21 cellular contexts compared by ENCODE assay signal in the genomic region with DNA sequence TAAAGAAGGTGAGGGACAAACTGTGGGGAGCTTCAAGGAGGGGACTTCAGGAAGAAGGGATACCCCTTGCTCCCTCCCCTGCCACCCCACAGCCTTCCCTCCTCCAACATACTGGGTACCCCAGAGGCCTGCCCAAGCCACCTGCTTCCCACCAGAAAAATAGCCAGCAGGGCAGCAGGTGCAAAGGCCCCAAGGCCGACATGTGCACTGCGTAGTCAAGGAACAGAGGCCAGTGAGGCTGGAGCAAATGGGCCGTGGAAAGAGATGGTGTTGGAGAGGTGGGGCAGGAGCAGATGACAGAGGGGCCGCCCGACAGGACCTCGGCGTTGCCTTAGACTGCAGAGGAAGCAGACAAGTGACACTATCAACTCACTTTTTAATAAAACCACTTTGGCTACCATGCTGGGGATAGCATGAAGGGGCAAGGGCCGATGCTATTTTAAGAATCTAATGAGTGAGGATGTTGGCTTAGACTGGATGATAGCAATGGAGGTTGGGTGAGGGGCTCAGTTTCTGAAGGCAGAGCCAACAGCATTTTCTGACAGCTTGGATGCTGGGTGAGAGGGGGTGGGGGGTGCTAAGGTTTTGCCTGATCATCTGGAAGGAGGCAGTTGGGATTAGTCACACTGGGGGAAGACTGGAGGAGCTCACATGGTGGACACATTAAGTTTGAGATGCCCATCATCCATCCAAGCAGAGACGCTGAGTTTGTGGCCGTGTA.
DNase-seq lines count a peak whose midpoint lies in the region; ATAC-seq and TF ChIP-seq lines count a peak whose summit lies in the region.
"Had no signal": no experiment of that assay in that cellular context is flagged by ENCODE, and none has a peak within 500 bp of the region (broad histone marks: within the 10 kb centered on the region; RNA-seq: fewer than 3 reads in every experiment).

No MANE protein-coding gene starts in this region.

- POLR2A ChIA-PET in activated CD8-positive, alpha-beta T cell treated with anti-CD3 and anti-CD28 coated beads, Interleukin-2, amount 10 ng/mL, durations not matched to agents 7 days and 5 days (lab: Charles Lee) = interaction anchor here (0.6 to 2.9 kb wide), 2 partner anchors 73 to 124 kb away, joined by 3 to 16 read pairs; a partner anchor contains a TSS
- POLR2A ChIA-PET in activated CD8-positive, alpha-beta T cell treated with anti-CD3 and anti-CD28 coated beads for 36 hours (lab: Charles Lee) = interaction anchor here (0.9 to 1.0 kb wide), 2 partner anchors 12 to 40 kb away, joined by 3 read pairs; no protein-coding TSS in a partner anchor
- POLR2A ChIA-PET in IMR-90 (lab: Charles Lee; ENCODE audit: unreplicated experiment) = no interaction called here

- TF ChIP-seq CTCF in activated CD8-positive, alpha-beta T cell treated with anti-CD3 and anti-CD28 coated beads for 36 hours (IDR thresholded peaks at IDR 0.05) = no peak
- TF ChIP-seq CTCF in IMR-90 (conservative IDR thresholded peaks at IDR 0.05; ENCODE audit: low read depth, low read length) = no peak
- no peak for TF ChIP-seq CTCF in right lobe of liver (IDR thresholded peaks at IDR 0.05)
- TF ChIP-seq CTCF in sigmoid colon (IDR thresholded peaks at IDR 0.05) = no peak

- no peaks in the 10 kb centered on the region for H3K27me3 Mint-ChIP-seq in activated CD8-positive, alpha-beta T cell treated with anti-CD3 and anti-CD28 coated beads, Interleukin-2, amount 10 ng/mL, durations not matched to agents 7 days and 5 days (ENCODE audit: low read depth)
- no peaks in the 10 kb centered on the region for H3K27me3 Mint-ChIP-seq in activated CD8-positive, alpha-beta T cell treated with anti-CD3 and anti-CD28 coated beads for 36 hours

- 40% methylated on average over 1 of the region's 10 CpGs; no CpG with 5 or more reads in 1 of the 2 experiments for WGBS in IMR-90 (ENCODE audit: extremely low coverage in 2 of 2, insufficient read length in 1 of 2), 2 experiments
- WGBS in right lobe of liver (ENCODE audit: insufficient coverage, low coverage, low lambda C conversion rate, missing lambda C conversion rate) = 90% methylated on average over 6 of the region's 10 CpGs
- WGBS in sigmoid colon, 2 donors = 95% methylated on average over 10 of the region's 10 CpGs

- no peak overlapping the region for H3K14ac ChIP-seq in IMR-90 (replicated peaks; ENCODE audit: low read depth, low read length)

- H3K79me1 ChIP-seq in IMR-90 (ENCODE audit: low read depth in 1 of 2, low read length in 2 of 2) = no peaks in the 10 kb centered on the region

- H4K91ac ChIP-seq in IMR-90 (ENCODE audit: insufficient read depth, low read depth, low read length) = no peak overlapping the region

- intact Hi-C loops in activated CD8-positive, alpha-beta T cell treated with anti-CD3 and anti-CD28 coated beads for 36 hours (cut with micrococcal nuclease) = no loop called here
- intact Hi-C loops in IMR-90 (cut with micrococcal nuclease) = no loop called here
- intact Hi-C loops in right lobe of liver (cut with DNase I) = no loop called here
- intact Hi-C loops in sigmoid colon (cut with DNase I) = no loop called here

- no peak for TF ChIP-seq EP300 in sigmoid colon (IDR thresholded peaks at IDR 0.05)

- no peaks in the 10 kb centered on the region for H3K9me3 Mint-ChIP-seq in activated CD8-positive, alpha-beta T cell treated with anti-CD3 and anti-CD28 coated beads, Interleukin-2, amount 10 ng/mL, durations not matched to agents 7 days and 5 days (ENCODE audit: insufficient read depth)
- no peaks in the 10 kb centered on the region for H3K9me3 Mint-ChIP-seq in activated CD8-positive, alpha-beta T cell treated with anti-CD3 and anti-CD28 coated beads for 36 hours
- H3K9me3 Mint-ChIP-seq: activated B cell treated with CpG ODN at 0.5 μM for 24 hours, H9 had no signal

- H2AK5ac ChIP-seq in IMR-90 (ENCODE audit: low read depth, low read length) = peak overlapping the region; percentile 14; the same call in 1 of the 2 replicates

- H4K8ac ChIP-seq in IMR-90 (ENCODE audit: low read depth in 2 of 2, low read length in 2 of 2) = no peak overlapping the region

- no peak overlapping the region for H3K4ac ChIP-seq in IMR-90 (ENCODE audit: low read depth, low read length)

- no peaks in the 10 kb centered on the region for H4K20me1 ChIP-seq in IMR-90 (ENCODE audit: insufficient read depth, low read length)

- H2BK5ac ChIP-seq in IMR-90 (ENCODE audit: low read depth, low read length, poor library complexity, severe bottlenecking) = no peak overlapping the region

- H3K36me3 Mint-ChIP-seq in activated CD8-positive, alpha-beta T cell treated with anti-CD3 and anti-CD28 coated beads, Interleukin-2, amount 10 ng/mL, durations not matched to agents 7 days and 5 days (ENCODE audit: low read depth) = no peaks in the 10 kb centered on the region
- no peaks in the 10 kb centered on the region for H3K36me3 Mint-ChIP-seq in activated CD8-positive, alpha-beta T cell treated with anti-CD3 and anti-CD28 coated beads for 36 hours (ENCODE audit: low read depth)

- H4K5ac ChIP-seq in IMR-90 (ENCODE audit: low read depth, low read length) = no peak overlapping the region

- DNase-seq in activated CD8-positive, alpha-beta T cell treated with anti-CD3 and anti-CD28 coated beads, Interleukin-2, amount 10 ng/mL, durations not matched to agents 7 days and 5 days = no peak
- DNase-seq in activated CD8-positive, alpha-beta T cell treated with anti-CD3 and anti-CD28 coated beads for 36 hours = no peak
- DNase-seq in IMR-90 (no peak), right lobe of liver (peak in 2 of 3 donors; percentile 9 to 27), sigmoid colon (peak; percentile 53), NCI-H748 treated with DMSO at 0.1 percent for 48 hours (lab: John Stamatoyannopoulos, UW) (no peak), NCI-H2196 treated with DMSO at 0.1 percent for 48 hours (lab: John Stamatoyannopoulos, UW; ENCODE audit: unreplicated experiment) (no peak)
- DNase-seq: activated B cell treated with CpG ODN at 0.5 μM for 24 hours; activated T-cell treated with anti-CD3 and anti-CD28 coated beads, Interleukin-2, amount 50 U/mL, for 48 hours; DMS53; H9; head of caudate nucleus; Kasumi-1; NCI-H1048; NCI-H2029 treated with DMSO at 0.1 percent for 48 hours; nucleus accumbens; RPMI8226; SK-N-SH; uterus had no signal

- H3K27me3 ChIP-seq in IMR-90 (ENCODE audit: control insufficient read depth, insufficient read depth, low read length) (no peaks in the 10 kb centered on the region), right lobe of liver (no peaks in the 10 kb centered on the region), sigmoid colon (no peaks in the 10 kb centered on the region)
- H3K27me3 ChIP-seq: uterus had no signal

- H3K4me3 Mint-ChIP-seq in activated CD8-positive, alpha-beta T cell treated with anti-CD3 and anti-CD28 coated beads, Interleukin-2, amount 10 ng/mL, durations not matched to agents 7 days and 5 days = no peak overlapping the region
- no peak overlapping the region for H3K4me3 Mint-ChIP-seq in activated CD8-positive, alpha-beta T cell treated with anti-CD3 and anti-CD28 coated beads for 36 hours
- H3K4me3 Mint-ChIP-seq: activated B cell treated with CpG ODN at 0.5 μM for 24 hours, H9 had no signal

- H3K23ac ChIP-seq in IMR-90 (ENCODE audit: low read depth, low read length) = no peak overlapping the region

- dilution Hi-C loops in IMR-90 (cut with HindIII; ENCODE audit: low sequenced_read_pairs, unreplicated experiment) = no loop called here

- peak overlapping the region; percentile 32 for H2AFZ ChIP-seq in IMR-90 (replicated peaks; ENCODE audit: low read length, poor library complexity)

- no peak overlapping the region for H2BK120ac ChIP-seq in IMR-90 (ENCODE audit: low read depth, low read length)

- H2BK20ac ChIP-seq in IMR-90 (ENCODE audit: low read depth, low read length) = no peak overlapping the region

- H2BK15ac ChIP-seq in IMR-90 (ENCODE audit: low read depth, low read length) = no peak overlapping the region

- peaks cover 6% of the 10 kb centered on the region for H3K9me1 ChIP-seq in IMR-90 (ENCODE audit: insufficient read depth, low read length)

- no peak overlapping the region for H3K4me3 ChIP-seq in IMR-90 (ENCODE audit: insufficient read depth, low read depth, low read length)
- no peak overlapping the region for H3K4me3 ChIP-seq in right lobe of liver
- H3K4me3 ChIP-seq in sigmoid colon = no peak overlapping the region
- H3K4me3 ChIP-seq: GM12878, uterus had no signal

- H3K56ac ChIP-seq in IMR-90 (ENCODE audit: extremely low read depth, insufficient read depth, low read length) = no peak overlapping the region

- H3K18ac ChIP-seq in IMR-90 (ENCODE audit: low read depth, low read length) = no peak overlapping the region

- H3K9me3 ChIP-seq in IMR-90 (ENCODE audit: control insufficient read depth, insufficient read depth, low read length) (no peaks in the 10 kb centered on the region), right lobe of liver (no peaks in the 10 kb centered on the region), sigmoid colon (no peaks in the 10 kb centered on the region)
- H3K9me3 ChIP-seq: SK-N-SH, uterus had no signal

- peak overlapping the region; percentile 22 for H3K27ac Mint-ChIP-seq in activated CD8-positive, alpha-beta T cell treated with anti-CD3 and anti-CD28 coated beads, Interleukin-2, amount 10 ng/mL, durations not matched to agents 7 days and 5 days
- H3K27ac Mint-ChIP-seq in activated CD8-positive, alpha-beta T cell treated with anti-CD3 and anti-CD28 coated beads for 36 hours = no peak overlapping the region
- H3K27ac Mint-ChIP-seq: activated B cell treated with CpG ODN at 0.5 μM for 24 hours, H9 had no signal

- H3K4me1 Mint-ChIP-seq in activated CD8-positive, alpha-beta T cell treated with anti-CD3 and anti-CD28 coated beads, Interleukin-2, amount 10 ng/mL, durations not matched to agents 7 days and 5 days (ENCODE audit: low read depth) = peaks cover 20% of the 10 kb centered on the region
- H3K4me1 Mint-ChIP-seq in activated CD8-positive, alpha-beta T cell treated with anti-CD3 and anti-CD28 coated beads for 36 hours (ENCODE audit: low read depth) = peaks cover 20% of the 10 kb centered on the region

- H3K9ac ChIP-seq in IMR-90 (ENCODE audit: low read depth, low read length) = no peak overlapping the region
- H3K9ac ChIP-seq: SK-N-SH had no signal

- no peak for TF ChIP-seq POLR2A in IMR-90 (IDR thresholded peaks at IDR 0.05; ENCODE audit: low read depth, low read length)
- no peak for TF ChIP-seq POLR2A in right lobe of liver (IDR thresholded peaks at IDR 0.05)
- TF ChIP-seq POLR2A in sigmoid colon (IDR thresholded peaks at IDR 0.05) = no peak

- CTCF ChIA-PET in activated CD8-positive, alpha-beta T cell treated with anti-CD3 and anti-CD28 coated beads, Interleukin-2, amount 10 ng/mL, durations not matched to agents 7 days and 5 days (lab: Charles Lee) = interaction anchor here (1.0 kb wide), 1 partner anchor 87 kb away, joined by 5 read pairs; no protein-coding TSS in a partner anchor
- CTCF ChIA-PET in activated CD8-positive, alpha-beta T cell treated with anti-CD3 and anti-CD28 coated beads for 36 hours (lab: Charles Lee) = interaction anchor here (0.9 to 1.1 kb wide), 2 partner anchors 11 to 86 kb away, joined by 3 read pairs; no protein-coding TSS in a partner anchor
- CTCF ChIA-PET in IMR-90 (lab: Yijun Ruan, JAX) = no interaction called here

- no TSS peak for BruUV-seq in IMR-90 (replicated peaks; lab: Mats Ljungman, UMichigan)

- H3K4me2 ChIP-seq in IMR-90 (ENCODE audit: low read depth, low read length) = no peak overlapping the region
- H3K4me2 ChIP-seq: SK-N-SH had no signal

- H3K27ac ChIP-seq in IMR-90 (ENCODE audit: insufficient read depth, low read length) (no peak overlapping the region), right lobe of liver (peak overlapping the region in 2 of 3 donors; percentile 72 to 99), sigmoid colon (no peak overlapping the region)
- H3K27ac ChIP-seq: uterus had no signal

- H3K36me3 ChIP-seq in IMR-90 (ENCODE audit: control insufficient read depth, insufficient read depth, low read length) (no peaks in the 10 kb centered on the region), right lobe of liver (no peaks in the 10 kb centered on the region), sigmoid colon (no peaks in the 10 kb centered on the region)
- H3K36me3 ChIP-seq: uterus had no signal

- no peak for TF ChIP-seq RAD21 in IMR-90 (IDR thresholded peaks at IDR 0.05; ENCODE audit: low read length)

- ATAC-seq in activated CD8-positive, alpha-beta T cell treated with anti-CD3 and anti-CD28 coated beads, Interleukin-2, amount 10 ng/mL, durations not matched to agents 7 days and 5 days = no peak
- no peak for ATAC-seq in activated CD8-positive, alpha-beta T cell treated with anti-CD3 and anti-CD28 coated beads for 36 hours
- ATAC-seq in IMR-90 (ENCODE audit: low read depth) (no peak), right lobe of liver (no peak), GM18868 (IDR thresholded peaks at IDR 0.05; ENCODE audit: unreplicated experiment) (no peak)
- ATAC-seq: GM12878 had no signal

- no peak overlapping the region for H2AK9ac ChIP-seq in IMR-90 (replicated peaks; ENCODE audit: low read depth, low read length, poor library complexity)

- in situ Hi-C loops in IMR-90 (cut with MboI; ENCODE audit: low sequenced_read_pairs) = no loop called here

- H3K4me1 ChIP-seq in IMR-90 (ENCODE audit: control insufficient read depth, insufficient read depth, low read length) = no peaks in the 10 kb centered on the region
- peaks cover 0 to 57% (median 28%) of the 10 kb centered on the region in 4 donors for H3K4me1 ChIP-seq in right lobe of liver
- H3K4me1 ChIP-seq in sigmoid colon = peaks cover 0 to 18% (median 12%) of the 10 kb centered on the region in 4 donors

Comparison
In these comparisons a context has a peak if more than half of its experiments do, and no peak if none do; other contexts are left out.
1. DNase-seq: peak in right lobe of liver (2 of 3) and sigmoid colon (single experiment); none in activated CD8-positive, alpha-beta T cell treated with anti-CD3 and anti-CD28 coated beads, Interleukin-2, amount 10 ng/mL, durations not matched to agents 7 days and 5 days (single experiment), activated CD8-positive, alpha-beta T cell treated with anti-CD3 and anti-CD28 coated beads for 36 hours (single experiment), IMR-90 (single experiment), NCI-H748 treated with DMSO at 0.1 percent for 48 hours (single experiment) and NCI-H2196 treated with DMSO at 0.1 percent for 48 hours (single experiment).
2. H3K27ac ChIP-seq: peak in right lobe of liver (2 of 3); none in IMR-90 (single experiment) and sigmoid colon (0 of 4).